Comparison of ENCODE assay signal across 1 cellular context in genomic region chr9:136531904-136532798, GRCh38.
A peak's percentile ranks its signal among the peaks of the same experiment; 100 is the strongest.
TF ChIP-seq lines count a peak whose summit lies in the region.

No MANE protein-coding gene starts in this region.

TF ChIP-seq in K562, 482 proteins besides CTCF, POLR2A, EP300 and RAD21 (continued from another document):
- 0 out of 2 replicates have a peak, but pooled peaks have one; percentile 15 for TF ChIP-seq ZBTB33 (CRISPR knock-in tag; IDR thresholded peaks at IDR 0.05)
- TF ChIP-seq ZNF584 (CRISPR knock-in tag; IDR thresholded peaks at IDR 0.05; ENCODE audit: low read depth) = no peak
- no peak for TF ChIP-seq BHLHE40 (IDR thresholded peaks at IDR 0.05; ENCODE audit: low read length)
- no peak for TF ChIP-seq GABPB2 (CRISPR knock-in tag; conservative IDR thresholded peaks at IDR 0.05)
TF ChIP-seq in K562: peak in this region for 2.
